11 cellular contexts compared by ENCODE assay signal in the genomic region with DNA sequence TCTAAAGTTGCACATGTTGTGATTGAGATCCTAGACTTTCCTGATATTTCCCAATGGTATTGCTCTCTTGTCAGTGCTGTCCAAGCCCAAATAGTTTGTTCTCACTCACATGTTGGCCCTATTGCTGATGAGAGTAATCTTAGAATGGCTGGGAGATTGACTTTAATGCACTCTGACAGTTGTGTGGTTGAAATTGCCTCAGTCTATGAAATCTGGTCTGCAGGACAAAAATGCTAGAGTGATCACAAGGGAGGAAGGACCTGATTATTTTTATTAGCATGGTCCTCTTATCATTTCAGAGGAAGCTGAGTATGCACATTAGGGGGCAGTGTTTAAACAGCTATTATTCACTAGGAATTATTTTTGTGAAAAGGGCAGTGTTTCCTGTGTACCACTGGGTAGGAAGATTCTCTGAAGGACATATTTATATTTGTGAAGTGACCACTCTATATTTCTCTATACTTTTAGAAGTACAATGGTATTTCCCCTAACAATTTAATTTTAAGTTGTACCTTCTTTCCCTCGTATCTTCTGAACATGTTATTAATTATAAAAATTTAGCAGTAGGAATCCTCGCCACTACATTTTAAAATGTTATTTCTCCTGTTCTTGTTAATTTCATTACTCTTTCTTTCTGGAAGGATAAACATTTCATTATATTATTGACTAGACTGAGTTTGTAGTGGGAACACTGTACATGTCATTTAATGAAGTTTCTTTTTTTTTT.
DNase-seq lines count a peak whose midpoint lies in the region; ATAC-seq and TF ChIP-seq lines count a peak whose summit lies in the region.
"Had no signal": no experiment of that assay in that cellular context is flagged by ENCODE, and none has a peak within 500 bp of the region (broad histone marks: within the 10 kb centered on the region; RNA-seq: fewer than 3 reads in every experiment).

No MANE protein-coding gene starts in this region.

- H3K4me2 ChIP-seq in DND-41 (ENCODE audit: insufficient read depth, low read length) (no peak overlapping the region), mammary epithelial cell (ENCODE audit: insufficient read depth, low read depth, low read length) (no peak overlapping the region)

- H4K20me1 ChIP-seq in DND-41 (ENCODE audit: insufficient read depth, low read length) (no peaks in the 10 kb centered on the region), mammary epithelial cell (ENCODE audit: insufficient read depth, low read length) (no peaks in the 10 kb centered on the region)

- H2AFZ ChIP-seq in DND-41 (ENCODE audit: low read depth, low read length): no peak overlapping the region
- H2AFZ ChIP-seq in mammary epithelial cell (ENCODE audit: low read depth, low read length): peak overlapping the region; percentile 46

- no peaks in the 10 kb centered on the region for H3K4me1 Mint-ChIP-seq in immature natural killer cell

- H3K36me3 Mint-ChIP-seq in immature natural killer cell: no peaks in the 10 kb centered on the region

- in situ Hi-C loops in mammary epithelial cell (cut with MboI; ENCODE audit: low sequenced_read_pairs in 2 of 2): no loop called here

- ATAC-seq in DND-41 (ENCODE audit: insufficient read depth, low read depth) (no peak), HG02852 (IDR thresholded peaks at IDR 0.05; ENCODE audit: unreplicated experiment) (no peak)

- 100% methylated on average over 2 of the region's 2 CpGs for WGBS in mammary epithelial cell (ENCODE audit: low coverage, missing lambda C conversion rate)

- intact Hi-C loops in mammary epithelial cell (cut with micrococcal nuclease): no loop called here

- H3K36me3 ChIP-seq in DND-41 (ENCODE audit: insufficient read depth, low read length) (no peaks in the 10 kb centered on the region), mammary epithelial cell (ENCODE audit: insufficient read depth, low read length) (no peaks in the 10 kb centered on the region)
- H3K36me3 ChIP-seq: ovary, suprapubic skin had no signal

- BruUV-seq in mammary epithelial cell (replicated peaks; lab: Mats Ljungman, UMichigan): no TSS peak

- H3K4me1 ChIP-seq in DND-41 (ENCODE audit: insufficient read depth, low read length) (no peaks in the 10 kb centered on the region), mammary epithelial cell (ENCODE audit: insufficient read depth, low read length) (peaks cover 18% of the 10 kb centered on the region)
- H3K4me1 ChIP-seq: suprapubic skin had no signal

- CTCF ChIA-PET in mammary epithelial cell (lab: Charles Lee; ENCODE audit: low non-redundant PET): interaction anchor here (0.7 to 1.0 kb wide), 2 partner anchors 21 to 33 kb away, joined by 4 to 5 read pairs; no protein-coding TSS in a partner anchor

- H3K9me3 Mint-ChIP-seq in immature natural killer cell: no peaks in the 10 kb centered on the region

- H3K79me2 ChIP-seq in DND-41 (ENCODE audit: insufficient read depth, low read length) (no peaks in the 10 kb centered on the region), mammary epithelial cell (ENCODE audit: insufficient read depth, low read length) (no peaks in the 10 kb centered on the region)

- dilution Hi-C loops in mammary epithelial cell (cut with HindIII; ENCODE audit: low sequenced_read_pairs): no loop called here

- H3K27ac Mint-ChIP-seq in immature natural killer cell: no peak overlapping the region

- no peak for DNase-seq in DND-41
- DNase-seq in LHCN-M2 (ENCODE audit: low read depth): peak; percentile 92
- peak; percentile 34 for DNase-seq in mammary epithelial cell
- DNase-seq in midbrain (lab: John Stamatoyannopoulos, UW): peak; percentile 22
- DNase-seq in T-helper 2 cell: no peak
- no peak for DNase-seq in mesenteric fat pad (ENCODE audit: low spot score)
- DNase-seq in immature natural killer cell: no peak
- DNase-seq: ovary, T-helper 9 cell had no signal

- H3K4me3 Mint-ChIP-seq in immature natural killer cell: no peak overlapping the region

- TF ChIP-seq CTCF in DND-41 (IDR thresholded peaks at IDR 0.05; ENCODE audit: borderline replicate concordance, extremely low read depth, low read length, poor library complexity, severe bottlenecking) (peak; percentile 58), mammary epithelial cell (conservative IDR thresholded peaks at IDR 0.05 in 1 of 2, IDR thresholded peaks at IDR 0.05 in 1 of 2; ENCODE audit: extremely low read depth in 1 of 2, insufficient read depth in 1 of 2, low read depth in 1 of 2, low read length in 2 of 2) (peak; percentile 54 to 55)

- H3K4me3 ChIP-seq in DND-41 (ENCODE audit: low read depth in 1 of 2, low read length in 2 of 2) (no peak overlapping the region), mammary epithelial cell (replicated peaks in 1 of 3; ENCODE audit: insufficient read depth in 1 of 3, low read depth in 2 of 3, low read length in 3 of 3) (no peak overlapping the region)
- H3K4me3 ChIP-seq: ovary, suprapubic skin had no signal

- no peaks in the 10 kb centered on the region for H3K27me3 ChIP-seq in DND-41 (ENCODE audit: insufficient read depth, low read length, poor library complexity)
- H3K27me3 ChIP-seq in mammary epithelial cell (ENCODE audit: insufficient read depth, low read length): no peaks in the 10 kb centered on the region
- H3K27me3 ChIP-seq: ovary, suprapubic skin had no signal

- no peak overlapping the region for H3K27ac ChIP-seq in DND-41 (ENCODE audit: low read length)
- peak overlapping the region; percentile 58 for H3K27ac ChIP-seq in mammary epithelial cell (ENCODE audit: insufficient read depth, low read depth, low read length)
- H3K27ac ChIP-seq: ovary, suprapubic skin had no signal

- H3K9me3 ChIP-seq in DND-41 (ENCODE audit: insufficient read depth, low read length, severe bottlenecking) (no peaks in the 10 kb centered on the region), mammary epithelial cell (replicated peaks; ENCODE audit: insufficient read depth, low read length) (no peaks in the 10 kb centered on the region)
- H3K9me3 ChIP-seq: ovary, suprapubic skin had no signal

- peaks cover 0 to 9% (median 3%) of the 10 kb centered on the region in 3 donors for H3K27me3 Mint-ChIP-seq in immature natural killer cell (ENCODE audit: low read depth in 3 of 3)

- H3K9ac ChIP-seq in DND-41 (ENCODE audit: low read depth, low read length) (no peak overlapping the region), mammary epithelial cell (ENCODE audit: insufficient read depth, low read length) (no peak overlapping the region)

Comparison
In these comparisons a context has a peak if more than half of its experiments do, and no peak if none do; other contexts are left out.
1. DNase-seq: peak in LHCN-M2 (single experiment), mammary epithelial cell (single experiment) and midbrain (single experiment); none in DND-41 (single experiment), T-helper 2 cell (0 of 5), mesenteric fat pad (single experiment) and immature natural killer cell (0 of 3).